In genomic region chr10:79298403-79299244, GRCh38 we compare ENCODE assay signal across 8 cellular contexts. TPM values are rescaled to one million over a fixed set of nuclear protein-coding genes. Genes with fewer than 3 reads are reported as not detected.
DNase-seq lines count a peak whose midpoint lies in the region; ATAC-seq, FAIRE-seq and TF ChIP-seq lines count a peak whose summit lies in the region.

No MANE protein-coding gene starts in this region.

- H3K9me3 ChIP-seq in keratinocyte (ENCODE audit: control insufficient read depth, low read depth, low read length) (no peaks in the 10 kb centered on the region), WERI-Rb-1 (ENCODE audit: severe bottlenecking) (no peaks in the 10 kb centered on the region), thyroid gland (no peaks in the 10 kb centered on the region)

- H3K9ac ChIP-seq in keratinocyte (ENCODE audit: control insufficient read depth, extremely low read depth, insufficient read depth, low read length), result no peak overlapping the region

- no peaks in the 10 kb centered on the region for H3K79me2 ChIP-seq in keratinocyte (ENCODE audit: control insufficient read depth, insufficient read depth, low read length)

- no peak overlapping the region for H3K4me3 Mint-ChIP-seq in activated naive CD8-positive, alpha-beta T cell treated with anti-CD3 and anti-CD28 coated beads, Interleukin-2, amount 50 U/mL, for 24 hours
- no peak overlapping the region for H3K4me3 Mint-ChIP-seq in stimulated activated memory B cell treated with anti-CD40 and anti-IgM and Interleukin-4, amounts not matched to agents 10 μg/mL and 1 μg/mL and 100 μg/mL, for 72 hours

- peak; percentile 81 for FAIRE-seq in keratinocyte (lab: Jason Lieb, UNC)

- peak overlapping the region; percentile 39 for H3K27ac Mint-ChIP-seq in activated naive CD8-positive, alpha-beta T cell treated with anti-CD3 and anti-CD28 coated beads, Interleukin-2, amount 50 U/mL, for 24 hours
- H3K27ac Mint-ChIP-seq in stimulated activated memory B cell treated with anti-CD40 and anti-IgM and Interleukin-4, amounts not matched to agents 10 μg/mL and 1 μg/mL and 100 μg/mL, for 72 hours, result peak overlapping the region; percentile 99

- peak overlapping the region; percentile 58 for H3K27ac ChIP-seq in keratinocyte (ENCODE audit: control insufficient read depth, insufficient read depth, low read length)
- H3K27ac ChIP-seq in WERI-Rb-1, result no peak overlapping the region
- no peak overlapping the region for H3K27ac ChIP-seq in thyroid gland

- in situ Hi-C loops in ACHN (cut with HindIII; ENCODE audit: low pct_ligation_motif_present, low pct_unique_long_range_greater_than_20kb, low sequenced_read_pairs), result no loop called here

- H3K4me1 ChIP-seq in keratinocyte (ENCODE audit: control insufficient read depth, extremely low read depth, insufficient read depth, low read length), result peaks cover 26% of the 10 kb centered on the region
- no peaks in the 10 kb centered on the region for H3K4me1 ChIP-seq in thyroid gland

- H3K4me3 ChIP-seq in keratinocyte (ENCODE audit: control insufficient read depth in 2 of 3, extremely low read depth in 1 of 3, insufficient read depth in 2 of 3, low read depth in 1 of 3, low read length in 3 of 3), result no peak overlapping the region
- no peak overlapping the region for H3K4me3 ChIP-seq in WERI-Rb-1 (ENCODE audit: low read depth, low read length)
- no peak overlapping the region for H3K4me3 ChIP-seq in thyroid gland (replicated peaks in 1 of 3)

- no peak for TF ChIP-seq CTCF in keratinocyte (optimal IDR thresholded peaks at IDR 0.05 in 1 of 3, IDR thresholded peaks at IDR 0.05 in 1 of 3, conservative IDR thresholded peaks at IDR 0.05 in 1 of 3; ENCODE audit: extremely low read depth in 1 of 3, insufficient read depth in 2 of 3, low read length in 3 of 3)
- no peak for TF ChIP-seq CTCF in WERI-Rb-1 (IDR thresholded peaks at IDR 0.05; ENCODE audit: low read depth, low read length)
- TF ChIP-seq CTCF in thyroid gland (IDR thresholded peaks at IDR 0.05), result no peak

- no peaks in the 10 kb centered on the region for H4K20me1 ChIP-seq in keratinocyte (ENCODE audit: control insufficient read depth, extremely low read depth, insufficient read depth, low read length)

- no peak for TF ChIP-seq POLR2A in thyroid gland (IDR thresholded peaks at IDR 0.05)

- peak; percentile 94 for ATAC-seq in activated naive CD8-positive, alpha-beta T cell treated with anti-CD3 and anti-CD28 coated beads, Interleukin-2, amount 50 U/mL, for 24 hours
- no peak for ATAC-seq in stimulated activated memory B cell treated with anti-CD40 and anti-IgM and Interleukin-4, amounts not matched to agents 10 μg/mL and 1 μg/mL and 100 μg/mL, for 72 hours
- ATAC-seq in HG02981 (IDR thresholded peaks at IDR 0.05; ENCODE audit: unreplicated experiment), result no peak

- WGBS in thyroid gland, 2 donors, result 91 to 96% methylated on average over 21 to 27 of the region's 27 CpGs

- H3K36me3 ChIP-seq in keratinocyte (ENCODE audit: control insufficient read depth in 2 of 2, extremely low read depth in 1 of 2, insufficient read depth in 2 of 2, low read length in 2 of 2) (peaks cover 21 to 38% of the 10 kb centered on the region in 2 experiments), WERI-Rb-1 (peaks cover 82% of the 10 kb centered on the region), thyroid gland (peaks cover 92 to 93% of the 10 kb centered on the region in 2 donors)

- H2AFZ ChIP-seq in keratinocyte (ENCODE audit: control insufficient read depth, low read length), result no peak overlapping the region

- DNase-seq in ACHN, result peak; percentile 96
- peak; percentile 99 for DNase-seq in HT1080 (ENCODE audit: low read depth)
- DNase-seq in activated naive CD8-positive, alpha-beta T cell treated with anti-CD3 and anti-CD28 coated beads, Interleukin-2, amount 50 U/mL, for 24 hours, result peak; percentile 73
- peak; percentile 89 for DNase-seq in keratinocyte (ENCODE audit: low read depth, low spot score)
- DNase-seq in WERI-Rb-1, result no peak
- DNase-seq in thyroid gland, result no peak

- no peaks in the 10 kb centered on the region for H3K9me3 Mint-ChIP-seq in activated naive CD8-positive, alpha-beta T cell treated with anti-CD3 and anti-CD28 coated beads, Interleukin-2, amount 50 U/mL, for 24 hours
- H3K9me3 Mint-ChIP-seq in stimulated activated memory B cell treated with anti-CD40 and anti-IgM and Interleukin-4, amounts not matched to agents 10 μg/mL and 1 μg/mL and 100 μg/mL, for 72 hours, result no peaks in the 10 kb centered on the region

- H3K4me1 Mint-ChIP-seq in activated naive CD8-positive, alpha-beta T cell treated with anti-CD3 and anti-CD28 coated beads, Interleukin-2, amount 50 U/mL, for 24 hours, result peaks cover 21% of the 10 kb centered on the region
- peaks cover 50% of the 10 kb centered on the region for H3K4me1 Mint-ChIP-seq in stimulated activated memory B cell treated with anti-CD40 and anti-IgM and Interleukin-4, amounts not matched to agents 10 μg/mL and 1 μg/mL and 100 μg/mL, for 72 hours

- no peaks in the 10 kb centered on the region for H3K27me3 ChIP-seq in keratinocyte (ENCODE audit: control insufficient read depth, extremely low read depth, insufficient read depth, low read length)
- H3K27me3 ChIP-seq in WERI-Rb-1 (ENCODE audit: insufficient read depth, low read depth, severe bottlenecking), result no peaks in the 10 kb centered on the region
- no peaks in the 10 kb centered on the region for H3K27me3 ChIP-seq in thyroid gland

- H3K9me1 ChIP-seq in keratinocyte (ENCODE audit: control insufficient read depth, extremely low read depth, insufficient read depth, low read length), result peaks cover 2% of the 10 kb centered on the region

- H3K36me3 Mint-ChIP-seq in activated naive CD8-positive, alpha-beta T cell treated with anti-CD3 and anti-CD28 coated beads, Interleukin-2, amount 50 U/mL, for 24 hours (ENCODE audit: low read depth), result peaks cover 27% of the 10 kb centered on the region
- peaks cover 83% of the 10 kb centered on the region for H3K36me3 Mint-ChIP-seq in stimulated activated memory B cell treated with anti-CD40 and anti-IgM and Interleukin-4, amounts not matched to agents 10 μg/mL and 1 μg/mL and 100 μg/mL, for 72 hours

- dilution Hi-C loops in keratinocyte (cut with MboI; ENCODE audit: extremely low pct_ligation_motif_present, low sequenced_read_pairs), result no loop called here

- no peaks in the 10 kb centered on the region for H3K27me3 Mint-ChIP-seq in activated naive CD8-positive, alpha-beta T cell treated with anti-CD3 and anti-CD28 coated beads, Interleukin-2, amount 50 U/mL, for 24 hours
- no peaks in the 10 kb centered on the region for H3K27me3 Mint-ChIP-seq in stimulated activated memory B cell treated with anti-CD40 and anti-IgM and Interleukin-4, amounts not matched to agents 10 μg/mL and 1 μg/mL and 100 μg/mL, for 72 hours

- H3K4me2 ChIP-seq in keratinocyte (ENCODE audit: control insufficient read depth, extremely low read depth, insufficient read depth, low read depth, low read length), result no peak overlapping the region

- intact Hi-C loops in thyroid gland (cut with DNase I), result no loop called here

RNA-seq across cellular contexts. Expression of gene PPIF, which starts 48.6 kb away (rescaled TPM):
- 65.0 and 86.7 TPM in 2 replicates for total RNA-seq in HT1080 (2014; rRNA removed; shearing (Covaris generic))
- 110 and 112 TPM in 2 replicates for polyA plus RNA-seq in HT1080 (2015; cell fraction: cytosol; rRNA removed)
- polyA plus RNA-seq in HT1080 (2015; cell fraction: nucleus; rRNA removed), result 81.6 and 86.9 TPM in 2 replicates
- 69.1 to 124 TPM (median 71.3 TPM) in 3 replicates for polyA plus RNA-seq in keratinocyte
- polyA plus RNA-seq in keratinocyte (2011; ENCODE audit: low read depth), result 132 TPM
- 97.5 and 105 TPM in 2 replicates for polyA plus RNA-seq in keratinocyte (2011; cell fraction: cytosol; rRNA removed)
- 177 and 186 TPM in 2 replicates for polyA plus RNA-seq in keratinocyte (2011; cell fraction: nucleus; rRNA removed)
- polyA plus RNA-seq in keratinocyte (2012; ENCODE audit: low replicate concordance), result 79.7 and 311 TPM in 2 replicates
- 69.4 to 302 TPM (median 83.7 TPM) in 3 replicates for polyA minus RNA-seq in keratinocyte
- polyA minus RNA-seq in keratinocyte (2011; cell fraction: cytosol; rRNA and poly(A)+ RNA removed), result 61.2 TPM
- 70.6 and 70.8 TPM in 2 replicates for polyA minus RNA-seq in keratinocyte (2011; cell fraction: nucleus; rRNA and poly(A)+ RNA removed)
- 10 to 100 TPM; 31.4 to 70.1 (median 52.3) TPM for total RNA-seq in thyroid gland

Comparison
In these comparisons a context has a peak if more than half of its experiments do, and no peak if none do; other contexts are left out.
1. DNase-seq: peak in ACHN (single experiment), HT1080 (single experiment), activated naive CD8-positive, alpha-beta T cell treated with anti-CD3 and anti-CD28 coated beads, Interleukin-2, amount 50 U/mL, for 24 hours (single experiment) and keratinocyte (single experiment); none in WERI-Rb-1 (single experiment) and thyroid gland (0 of 2).